18 cellular contexts compared by ENCODE assay signal in genomic region chr3:142319094-142319493, GRCh38.
DNase-seq lines count a peak whose midpoint lies in the region; ATAC-seq and TF ChIP-seq lines count a peak whose summit lies in the region.
"Had no signal": no experiment of that assay in that cellular context is flagged by ENCODE, and none has a peak within 500 bp of the region (broad histone marks: within the 10 kb centered on the region; RNA-seq: fewer than 3 reads in every experiment).

No MANE protein-coding gene starts in this region.

- TF ChIP-seq CTCF in fibroblast of lung (conservative IDR thresholded peaks at IDR 0.05 in 1 of 2, IDR thresholded peaks at IDR 0.05 in 1 of 2; ENCODE audit: low read depth in 1 of 2, low read length in 2 of 2): no peak
- TF ChIP-seq CTCF in testis (IDR thresholded peaks at IDR 0.05): no peak

- WGBS in testis, 2 donors: 85% methylated on average over 1 of the region's 1 CpG

- no peak for TF ChIP-seq POLR2A in testis (IDR thresholded peaks at IDR 0.05)

- H3K4me2 ChIP-seq in fibroblast of lung (ENCODE audit: extremely low read depth, insufficient read depth, low read length): no peak overlapping the region

- H3K36me3 ChIP-seq in fibroblast of lung (ENCODE audit: control insufficient read depth, insufficient read depth, low read length) (no peaks in the 10 kb centered on the region), testis (ENCODE audit: low read depth, missing control alignments) (no peaks in the 10 kb centered on the region)

- no peaks in the 10 kb centered on the region for H4K20me1 ChIP-seq in fibroblast of lung (ENCODE audit: control insufficient read depth, extremely low read depth, insufficient read depth, low read length)

- no peak for ATAC-seq in HG02642 (IDR thresholded peaks at IDR 0.05; ENCODE audit: poor library complexity, unreplicated experiment)
- ATAC-seq: activated T-helper 17 cell treated with anti-CD3 and anti-CD28 coated beads, Interleukin-2, amount 50 U/mL, for 72 hours; body of pancreas; left colon; stimulated activated naive CD8-positive, alpha-beta T cell treated with anti-CD3 and anti-CD28 coated beads, Interleukin-15, amount 100 ng/mL, for 72 hours had no signal

- H3K4me1 ChIP-seq in fibroblast of lung (ENCODE audit: control insufficient read depth, extremely low read depth, insufficient read depth, low read length): peaks cover 8% of the 10 kb centered on the region
- H3K4me1 ChIP-seq in testis: no peaks in the 10 kb centered on the region
- H3K4me1 ChIP-seq: body of pancreas had no signal

- no peak overlapping the region for H2AFZ ChIP-seq in fibroblast of lung (ENCODE audit: low read length)

- H3K27me3 ChIP-seq in fibroblast of lung (ENCODE audit: control insufficient read depth, insufficient read depth, low read length) (no peaks in the 10 kb centered on the region), testis (no peaks in the 10 kb centered on the region)
- H3K27me3 ChIP-seq: body of pancreas had no signal

- DNase-seq in GM04503 (ENCODE audit: low read depth): peak; percentile 44
- peak; percentile 72 for DNase-seq in RPMI7951 (ENCODE audit: low read depth)
- DNase-seq in fibroblast of lung (ENCODE audit: low read depth in 2 of 2): peak; percentile 44 to 80
- DNase-seq in skeletal muscle cell (ENCODE audit: low read depth): peak; percentile 16
- no peak for DNase-seq in activated naive CD4-positive, alpha-beta T cell treated with anti-CD3 and anti-CD28 coated beads, Interleukin-2, amount 50 U/mL, for 16 hours
- no peak for DNase-seq in testis
- DNase-seq: activated CD4-positive, alpha-beta memory T cell treated with anti-CD3 and anti-CD28 coated beads for 36 hours; body of pancreas; effector CD4-positive, alpha-beta T cell; left colon; NCI-H146; NCI-H524; nephron progenitor cell; stimulated activated naive CD8-positive, alpha-beta T cell treated with anti-CD3 and anti-CD28 coated beads, Interleukin-15, amount 100 ng/mL, for 72 hours; T-helper 9 cell had no signal

- no peak overlapping the region for H3K9ac ChIP-seq in fibroblast of lung (ENCODE audit: insufficient read depth, low read length)

- no peaks in the 10 kb centered on the region for H3K9me3 ChIP-seq in fibroblast of lung (ENCODE audit: control insufficient read depth, insufficient read depth, low read depth, low read length)
- H3K9me3 ChIP-seq in testis: no peaks in the 10 kb centered on the region

- H3K27ac ChIP-seq in fibroblast of lung (ENCODE audit: insufficient read depth, low read length): no peak overlapping the region
- H3K27ac ChIP-seq in testis: no peak overlapping the region
- H3K27ac ChIP-seq: body of pancreas, skin epidermis had no signal

- H3K79me2 ChIP-seq in fibroblast of lung (ENCODE audit: control insufficient read depth, insufficient read depth, low read length): no peaks in the 10 kb centered on the region

- intact Hi-C loops in testis (cut with DNase I; ENCODE audit: low total_unique reads): no loop called here

- H3K4me3 ChIP-seq in fibroblast of lung (replicated peaks in 1 of 4; ENCODE audit: control extremely low read depth in 1 of 4, insufficient read depth in 1 of 4, low read depth in 3 of 4, low read length in 4 of 4) (no peak overlapping the region), skeletal muscle cell (ENCODE audit: low read depth, low read length) (no peak overlapping the region), testis (no peak overlapping the region)
- H3K4me3 ChIP-seq: body of pancreas, skin epidermis had no signal

Comparison
In these comparisons a context has a peak if more than half of its experiments do, and no peak if none do; other contexts are left out.
1. DNase-seq: peak in GM04503 (single experiment), RPMI7951 (single experiment), fibroblast of lung (2 of 2) and skeletal muscle cell (single experiment); none in activated naive CD4-positive, alpha-beta T cell treated with anti-CD3 and anti-CD28 coated beads, Interleukin-2, amount 50 U/mL, for 16 hours (single experiment) and testis (single experiment).